Comparison of ENCODE assay signal across 7 cellular contexts in the genomic region with DNA sequence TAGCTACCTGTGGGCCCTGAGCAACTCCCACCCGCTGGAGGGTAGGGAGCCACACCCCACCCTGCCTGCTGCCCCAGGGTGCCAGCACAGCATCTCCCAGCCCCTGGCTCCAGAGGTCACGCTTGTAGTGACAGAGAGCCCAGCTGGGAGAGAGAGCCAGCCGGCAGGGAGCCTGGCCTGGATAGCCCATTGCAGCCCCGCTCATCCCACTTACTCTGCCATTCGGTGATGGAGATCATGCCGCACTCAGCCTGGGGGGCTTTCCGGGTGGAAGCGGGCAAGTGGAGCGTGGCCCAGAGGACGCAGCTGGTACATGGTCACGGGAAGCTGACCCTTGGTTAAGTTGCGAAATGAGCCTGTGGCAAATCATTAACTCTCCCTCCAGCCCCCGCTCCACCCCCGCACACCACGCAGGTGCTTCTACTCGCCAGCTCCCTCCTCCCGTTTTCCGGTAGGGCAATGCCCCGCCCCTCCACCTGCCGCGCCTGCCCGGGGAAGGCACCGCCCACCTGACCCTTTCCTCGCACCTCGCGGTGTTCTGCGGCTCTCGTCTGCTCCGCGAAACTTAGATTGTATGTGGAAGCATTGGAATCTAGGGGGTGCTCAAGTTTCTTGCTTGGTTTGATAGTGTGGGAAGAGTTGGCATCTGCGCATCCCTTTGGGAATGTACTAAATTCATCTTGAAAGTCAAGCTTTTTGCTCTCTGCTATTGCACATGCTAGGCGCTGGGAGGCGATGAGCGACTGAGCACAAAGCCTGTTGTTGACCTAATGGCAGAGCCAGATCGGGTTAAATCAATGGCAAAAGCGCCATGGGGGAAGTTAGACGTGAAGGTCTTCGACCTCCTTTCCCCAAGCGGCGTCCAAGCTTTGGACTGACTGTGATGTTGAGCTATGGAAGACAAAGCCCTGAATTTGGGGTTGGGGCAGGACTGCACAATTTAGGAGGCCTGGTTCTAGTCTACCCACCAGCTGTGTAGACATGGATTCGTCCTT. TPM values are rescaled to one million over a fixed set of nuclear protein-coding genes. Genes with fewer than 3 reads are reported as not detected.
DNase-seq lines count a peak whose midpoint lies in the region; ATAC-seq and TF ChIP-seq lines count a peak whose summit lies in the region.

A gene with protein sequence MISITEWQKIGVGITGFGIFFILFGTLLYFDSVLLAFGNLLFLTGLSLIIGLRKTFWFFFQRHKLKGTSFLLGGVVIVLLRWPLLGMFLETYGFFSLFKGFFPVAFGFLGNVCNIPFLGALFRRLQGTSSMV (minus strand): TSS at position 321 of the 995 bp plus-strand sequence. CDS start 82 bp downstream, at position 239.

- H4K91ac ChIP-seq in trophoblast cell (ENCODE audit: low read depth, low read length): no peak within 1 kb of the TSS

- H3K27ac ChIP-seq in RWPE2 (ENCODE audit: poor library complexity, severe bottlenecking): no peak within 1 kb of the TSS
- no peak within 1 kb of the TSS for H3K27ac ChIP-seq in trophoblast cell (ENCODE audit: low read depth, low read length)

- peak within 1 kb of the TSS; percentile 5 for H3K4me3 ChIP-seq in RWPE2 (ENCODE audit: severe bottlenecking)
- no peak within 1 kb of the TSS for H3K4me3 ChIP-seq in trophoblast cell (ENCODE audit: low read depth, low read length)

- H3K9me3 ChIP-seq in RWPE2 (ENCODE audit: severe bottlenecking): no peaks in the 10 kb centered on the region
- H3K9me3 ChIP-seq in trophoblast cell (ENCODE audit: insufficient read depth, low read depth, low read length): no peaks in the 10 kb centered on the region

- intact Hi-C loops in left cardiac atrium (cut with DNase I): loop anchor here (5.0 kb wide), 1 partner anchor 148 kb away; no protein-coding TSS in a partner anchor

- TF ChIP-seq CTCF in RWPE2 (IDR thresholded peaks at IDR 0.05; ENCODE audit: poor library complexity, severe bottlenecking): peak; percentile 74

- H4K8ac ChIP-seq in trophoblast cell (ENCODE audit: low read depth, low read length): no peak within 1 kb of the TSS

- H3K4me1 ChIP-seq in RWPE2 (ENCODE audit: insufficient read depth, poor library complexity, severe bottlenecking) (no peaks in the 10 kb centered on the region), trophoblast cell (ENCODE audit: control insufficient read depth in 1 of 2, insufficient read depth in 2 of 2, low read length in 2 of 2) (peaks cover 0 to 9% of the 10 kb centered on the region in 2 experiments)

- no peak within 1 kb of the TSS for H2AK5ac ChIP-seq in trophoblast cell (ENCODE audit: low read length)

- H3K23ac ChIP-seq in trophoblast cell (ENCODE audit: low read length): no peak within 1 kb of the TSS

- no peak within 1 kb of the TSS for H3K18ac ChIP-seq in trophoblast cell (ENCODE audit: low read length)

- H3K79me1 ChIP-seq in trophoblast cell (ENCODE audit: low read length): no peaks in the 10 kb centered on the region

- H2BK12ac ChIP-seq in trophoblast cell (ENCODE audit: low read length): no peak within 1 kb of the TSS

- H3K4me2 ChIP-seq in trophoblast cell (ENCODE audit: low read length): peak within 1 kb of the TSS; percentile 51

- no peak within 1 kb of the TSS for H3K4ac ChIP-seq in trophoblast cell (ENCODE audit: low read depth, low read length)

- no peak within 1 kb of the TSS for H2BK5ac ChIP-seq in trophoblast cell (ENCODE audit: low read depth, low read length, poor library complexity)

- no peak within 1 kb of the TSS for H3K9ac ChIP-seq in trophoblast cell (ENCODE audit: low read length)

- H3K14ac ChIP-seq in trophoblast cell (ENCODE audit: low read length): no peak within 1 kb of the TSS

- no peak within 1 kb of the TSS for H2BK120ac ChIP-seq in trophoblast cell (ENCODE audit: insufficient read depth, low read length, poor library complexity)

- H2AFZ ChIP-seq in trophoblast cell (ENCODE audit: insufficient read depth, low read length, poor library complexity): peak within 1 kb of the TSS; percentile 32

- no peaks in the 10 kb centered on the region for H3K27me3 ChIP-seq in RWPE2 (ENCODE audit: insufficient read depth, poor library complexity, severe bottlenecking)
- H3K27me3 ChIP-seq in trophoblast cell (ENCODE audit: insufficient read depth, low read length): no peaks in the 10 kb centered on the region

- DNase-seq in RWPE2 (ENCODE audit: low spot score) (no peak), amygdala (lab: John Stamatoyannopoulos, UW) (peak in 42 of 56 donors; percentile 8 to 75 (median 44)), left cardiac atrium (peak; percentile 64), trophoblast cell (peak; percentile 71 to 81)

- H3K36me3 ChIP-seq in RWPE2 (ENCODE audit: low read depth) (no peaks in the 10 kb centered on the region), trophoblast cell (ENCODE audit: control insufficient read depth in 1 of 2, insufficient read depth in 2 of 2, low read length in 2 of 2) (no peaks in the 10 kb centered on the region)

- WGBS in trophoblast cell (ENCODE audit: extremely low coverage, insufficient coverage, insufficient read length): no CpG with 5 or more reads among the region's 41 CpGs

- H3K79me2 ChIP-seq in trophoblast cell (ENCODE audit: control insufficient read depth, insufficient read depth, low read length, poor library complexity): peaks cover 2% of the 10 kb centered on the region

- H4K12ac ChIP-seq in trophoblast cell (ENCODE audit: low read depth, low read length): no peak within 1 kb of the TSS

- ATAC-seq in GM18517 (IDR thresholded peaks at IDR 0.05; ENCODE audit: unreplicated experiment) (peak; percentile 77), HG03442 (IDR thresholded peaks at IDR 0.05; ENCODE audit: unreplicated experiment) (peak; percentile 39), RWPE2 (ENCODE audit: low read depth) (peak; percentile 80), left cardiac atrium (peak; percentile 77 to 81), GM19328 (IDR thresholded peaks at IDR 0.05; ENCODE audit: unreplicated experiment) (no peak)

RNA-seq across cellular contexts. Expression of the gene that starts here (rescaled TPM):
- not detected for total RNA-seq in left cardiac atrium
- polyA plus RNA-seq in trophoblast cell (2013): 0.74 and 0.76 TPM in 2 replicates

Comparison
In these comparisons a context has a peak if more than half of its experiments do, and no peak if none do; other contexts are left out.
1. Peak in DNase-seq and ATAC-seq in left cardiac atrium; RNA of the gene not detected or under 1 TPM.